Comparison of ENCODE assay signal across 25 cellular contexts in the genomic region with DNA sequence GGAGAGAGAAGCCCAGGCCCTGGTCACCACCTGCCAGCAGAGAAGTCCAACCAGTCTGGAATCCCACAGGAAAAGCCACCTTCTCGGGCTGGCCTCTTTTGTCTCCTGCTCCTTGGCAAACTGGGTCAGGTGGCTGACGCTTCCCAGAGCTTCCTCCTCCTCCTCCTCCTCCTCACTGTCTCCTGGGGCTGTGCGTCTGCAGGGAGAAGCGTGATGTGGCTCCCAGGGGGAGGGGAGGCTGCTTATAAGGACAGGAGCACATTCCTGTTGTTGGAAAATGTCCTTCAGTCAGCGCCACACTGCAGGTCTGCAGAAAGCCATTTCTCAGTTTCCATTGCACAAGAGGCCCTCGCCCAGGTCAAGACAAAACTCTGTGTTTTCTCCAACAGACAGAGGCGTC.
"Had no signal": no experiment of that assay in that cellular context is flagged by ENCODE, and none has a peak within 500 bp of the region (broad histone marks: within the 10 kb centered on the region; RNA-seq: fewer than 3 reads in every experiment).

No MANE protein-coding gene starts in this region.

- DNase-seq: kidney; left colon; left ventricle myocardium inferior; midbrain; mucosa of descending colon; naive thymus-derived CD4-positive, alpha-beta T cell; ovary; retina; stimulated activated CD4-positive, alpha-beta T cell treated with anti-CD3 and anti-CD28 coated beads, Interleukin-12 subunit alpha, Interleukin-12 subunit beta, amount 100 ng/mL, for 4 hours; stimulated activated CD4-positive, alpha-beta T cell treated with anti-CD3 and anti-CD28 coated beads, Interleukin-15, amount 100 ng/mL, for 24 hours; stimulated activated CD4-positive, alpha-beta T cell treated with anti-CD3 and anti-CD28 coated beads, Interleukin-2, amount 100 ng/mL, for 24 hours; stimulated activated CD4-positive, alpha-beta T cell treated with anti-CD3 and anti-CD28 coated beads, Interleukin-4, amount 100 ng/mL, for 1 hour; stimulated activated naive B cell treated with anti-CD40 and anti-IgM and Interleukin-4, amounts not matched to agents 10 μg/mL and 1 μg/mL and 100 μg/mL, for 72 hours; stimulated activated naive CD8-positive, alpha-beta T cell treated with anti-CD3 and anti-CD28 coated beads, Interleukin-15, Interleukin-2, amounts not matched to agents 100 U/mL and 50 U/mL, for 24 hours; stomach; testis; thyroid gland; transverse colon had no signal

- H3K4me3 ChIP-seq: hepatocyte, left ventricle myocardium inferior, lung, mucosa of descending colon, ovary, skin epidermis, stomach, testis, thyroid gland, transverse colon, upper lobe of left lung, vagina had no signal

- H3K79me2 ChIP-seq: hepatocyte had no signal

- H3K27me3 ChIP-seq: hepatocyte, ovary, testis, thyroid gland, transverse colon, upper lobe of left lung, vagina had no signal

- H3K9me3 ChIP-seq: left ventricle myocardium inferior, mucosa of descending colon, ovary, stomach, testis, thyroid gland, transverse colon, upper lobe of left lung, vagina had no signal

- FAIRE-seq: kidney had no signal

- H3K27ac Mint-ChIP-seq: naive thymus-derived CD4-positive, alpha-beta T cell; natural killer cell treated with Interleukin-12 subunit alpha and Interleukin-12 subunit beta and Interleukin-15 and Interleukin-18, amount 100 ng/mL, for 72 hours; progenitor cell of endocrine pancreas; stimulated activated naive B cell treated with anti-CD40 and anti-IgM and Interleukin-4, amounts not matched to agents 10 μg/mL and 1 μg/mL and 100 μg/mL, for 72 hours had no signal

- H3K36me3 ChIP-seq: left ventricle myocardium inferior, ovary, stomach, thyroid gland, transverse colon, upper lobe of left lung, vagina had no signal

- H2AFZ ChIP-seq: hepatocyte had no signal

- H3K4me3 Mint-ChIP-seq: naive thymus-derived CD4-positive, alpha-beta T cell; natural killer cell treated with Interleukin-12 subunit alpha and Interleukin-12 subunit beta and Interleukin-15 and Interleukin-18, amount 100 ng/mL, for 72 hours; stimulated activated naive B cell treated with anti-CD40 and anti-IgM and Interleukin-4, amounts not matched to agents 10 μg/mL and 1 μg/mL and 100 μg/mL, for 72 hours had no signal

- H3K4me1 Mint-ChIP-seq: stimulated activated naive B cell treated with anti-CD40 and anti-IgM and Interleukin-4, amounts not matched to agents 10 μg/mL and 1 μg/mL and 100 μg/mL, for 72 hours had no signal

- H3K4me1 ChIP-seq: left ventricle myocardium inferior, stomach, thyroid gland, transverse colon, upper lobe of left lung, vagina had no signal

- H3K27ac ChIP-seq: hepatocyte, left ventricle myocardium inferior, ovary, skin epidermis, stomach, testis, thyroid gland, transverse colon, upper lobe of left lung, vagina had no signal

- H3K9me3 Mint-ChIP-seq: naive thymus-derived CD4-positive, alpha-beta T cell; natural killer cell treated with Interleukin-12 subunit alpha and Interleukin-12 subunit beta and Interleukin-15 and Interleukin-18, amount 100 ng/mL, for 72 hours; stimulated activated naive B cell treated with anti-CD40 and anti-IgM and Interleukin-4, amounts not matched to agents 10 μg/mL and 1 μg/mL and 100 μg/mL, for 72 hours had no signal

- H3K4me2 ChIP-seq: hepatocyte had no signal

- H3K36me3 Mint-ChIP-seq: naive thymus-derived CD4-positive, alpha-beta T cell; natural killer cell treated with Interleukin-12 subunit alpha and Interleukin-12 subunit beta and Interleukin-15 and Interleukin-18, amount 100 ng/mL, for 72 hours; stimulated activated naive B cell treated with anti-CD40 and anti-IgM and Interleukin-4, amounts not matched to agents 10 μg/mL and 1 μg/mL and 100 μg/mL, for 72 hours had no signal
